Comparison of ENCODE assay signal across 7 cellular contexts in the genomic region with DNA sequence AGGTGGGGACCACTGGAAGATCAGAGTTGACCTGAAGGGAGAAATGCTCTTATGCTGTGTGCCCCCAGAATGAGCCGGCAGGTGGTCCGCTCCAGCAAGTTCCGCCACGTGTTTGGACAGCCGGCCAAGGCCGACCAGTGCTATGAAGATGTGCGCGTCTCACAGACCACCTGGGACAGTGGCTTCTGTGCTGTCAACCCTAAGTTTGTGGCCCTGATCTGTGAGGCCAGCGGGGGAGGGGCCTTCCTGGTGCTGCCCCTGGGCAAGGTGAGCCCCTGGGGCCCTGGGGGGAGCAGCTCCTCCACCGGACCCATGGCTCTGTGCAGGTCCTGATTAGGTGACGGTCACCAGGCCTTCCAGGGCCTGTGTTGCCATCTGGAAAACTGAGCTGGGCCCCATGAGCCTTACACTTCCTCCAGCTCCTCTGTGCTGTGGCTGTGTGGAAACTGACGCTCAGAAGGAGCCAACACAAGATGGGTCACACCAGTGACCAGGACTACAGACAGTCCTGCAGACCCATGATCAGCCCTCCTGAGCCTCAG. TPM values are rescaled to one million over a fixed set of nuclear protein-coding genes. Genes with fewer than 3 reads are reported as not detected.
DNase-seq lines count a peak whose midpoint lies in the region; ATAC-seq, FAIRE-seq and TF ChIP-seq lines count a peak whose summit lies in the region.

No MANE protein-coding gene starts in this region.

- H4K20me1 ChIP-seq in HCT116 (ENCODE audit: insufficient read depth) = no peaks in the 10 kb centered on the region

- H3K27ac ChIP-seq in HCT116 (ENCODE audit: low read depth, low read length) (peak overlapping the region; percentile 2; the same call in 1 of the 2 replicates), kidney (ENCODE audit: low read depth in 2 of 2, low read length in 2 of 2) (peak overlapping the region in 1 of 2 donors; percentile 32), stomach (peak overlapping the region; percentile 43 to 90 (median 85))

- no peaks in the 10 kb centered on the region for H3K36me3 ChIP-seq in HCT116 (ENCODE audit: control insufficient read depth in 1 of 2, insufficient read depth in 2 of 2, low read length in 2 of 2)
- H3K36me3 ChIP-seq in kidney (ENCODE audit: control insufficient read depth in 1 of 2, insufficient read depth in 2 of 2, low read length in 2 of 2) = no peaks in the 10 kb centered on the region
- peaks cover 0 to 10% (median 8%) of the 10 kb centered on the region in 4 donors for H3K36me3 ChIP-seq in stomach

- CTCF ChIA-PET in HCT116 (lab: Charles Lee) = no interaction called here

- H3K79me2 ChIP-seq in HCT116 (ENCODE audit: insufficient read depth, low read length) = no peaks in the 10 kb centered on the region

- no peak for ATAC-seq in HCT116
- ATAC-seq in GM18861 (IDR thresholded peaks at IDR 0.05; ENCODE audit: unreplicated experiment) = no peak
- ATAC-seq in esophagus mucosa = no peak

- no peak overlapping the region for H2AFZ ChIP-seq in HCT116 (ENCODE audit: low read depth, low read length, poor library complexity, severe bottlenecking)

- POLR2A ChIA-PET in HCT116 (lab: Charles Lee) = no interaction called here

- 69 to 89% (median 80%) methylated on average over 5 to 12 of the region's 12 CpGs for WGBS in stomach, 5 donors

- no peaks in the 10 kb centered on the region for H3K9me2 ChIP-seq in HCT116 (ENCODE audit: insufficient read depth)

- FAIRE-seq in kidney (lab: Jason Lieb, UNC) = no peak

- BruUV-seq in HCT116 (replicated peaks; lab: Mats Ljungman, UMichigan) = no TSS peak

- no peak for DNase-seq in HCT116 (ENCODE audit: low read depth, low spot score)
- peak; percentile 16 for DNase-seq in activated CD4-positive, alpha-beta T cell treated with anti-CD3 and anti-CD28 coated beads for 1 hour
- DNase-seq in kidney = peak; percentile 77
- DNase-seq in stomach = no peak
- DNase-seq in NCI-H2107 (lab: John Stamatoyannopoulos, UW) = no peak

- no peak for TF ChIP-seq POLR2A in HCT116 (IDR thresholded peaks at IDR 0.05; ENCODE audit: borderline replicate concordance, extremely low read depth, insufficient read depth, insufficient read length)
- no peak for TF ChIP-seq POLR2A in stomach (IDR thresholded peaks at IDR 0.05)

- intact Hi-C loops in HCT116 (cut with micrococcal nuclease) (no loop called here), kidney (cut with DNase I) (no loop called here), stomach (cut with DNase I; ENCODE audit: low total_unique reads) (no loop called here)

- no peak for TF ChIP-seq RAD21 in HCT116 (IDR thresholded peaks at IDR 0.05; ENCODE audit: low read depth)

- TF ChIP-seq CTCF in HCT116 (IDR thresholded peaks at IDR 0.05 in 2 of 3, conservative IDR thresholded peaks at IDR 0.05 in 1 of 3; ENCODE audit: borderline replicate concordance in 1 of 3, insufficient read depth in 1 of 3, low read depth in 2 of 3, low read length in 2 of 3) (no peak), kidney (IDR thresholded peaks at IDR 0.05; ENCODE audit: borderline replicate concordance, extremely low read depth, insufficient read depth) (no peak), stomach (IDR thresholded peaks at IDR 0.05) (no peak)

- no peak overlapping the region for H3K4me3 ChIP-seq in HCT116 (replicated peaks in 1 of 2; ENCODE audit: low read depth in 1 of 2, low read length in 2 of 2)
- peak overlapping the region in 1 of 2 donors; percentile 9 for H3K4me3 ChIP-seq in kidney (ENCODE audit: low read length in 2 of 2)
- peak overlapping the region; percentile 54 to 65 (median 58) for H3K4me3 ChIP-seq in stomach

- H3K9me3 ChIP-seq in HCT116 (ENCODE audit: control insufficient read depth in 1 of 2, insufficient read depth in 1 of 2, low read depth in 1 of 2, low read length in 2 of 2) (no peaks in the 10 kb centered on the region), kidney (ENCODE audit: control insufficient read depth in 1 of 2, low read length in 2 of 2) (no peaks in the 10 kb centered on the region), stomach (no peaks in the 10 kb centered on the region)

- no peak for TF ChIP-seq EP300 in stomach (IDR thresholded peaks at IDR 0.05)

- H3K9ac ChIP-seq in HCT116 (ENCODE audit: low read length) (no peak overlapping the region), kidney (ENCODE audit: low read length in 2 of 2) (no peak overlapping the region)

- H3K27me3 ChIP-seq in HCT116 (ENCODE audit: insufficient read depth, low read length) (no peaks in the 10 kb centered on the region), stomach (no peaks in the 10 kb centered on the region)

- H3K4me1 ChIP-seq in HCT116 (ENCODE audit: control insufficient read depth in 1 of 2, insufficient read depth in 2 of 2, low read length in 2 of 2) (peaks cover 5 to 19% of the 10 kb centered on the region in 2 experiments; a peak in 3 of 4 replicates), kidney (ENCODE audit: control insufficient read depth in 1 of 2, insufficient read depth in 1 of 2, low read depth in 1 of 2, low read length in 2 of 2) (peaks cover 0 to 2% of the 10 kb centered on the region in 2 donors), stomach (peaks cover 7 to 41% (median 28%) of the 10 kb centered on the region in 4 donors)

- RAD21 ChIA-PET in HCT116 (lab: Charles Lee; ENCODE audit: low non-redundant PET in 1 of 2, low total read pairs in 2 of 2, uncharacterized antibody in 2 of 2, unreplicated experiment in 2 of 2) = no interaction called here

- H3K4me2 ChIP-seq in HCT116 (ENCODE audit: low read length) = no peak overlapping the region

TF ChIP-seq in HCT116, 20 proteins besides CTCF, POLR2A, EP300 and RAD21:
- TF ChIP-seq SP1 (IDR thresholded peaks at IDR 0.05; ENCODE audit: low read depth) (no peak), FOSL1 (IDR thresholded peaks at IDR 0.05; ENCODE audit: low read depth) (no peak), EGR1 (IDR thresholded peaks at IDR 0.05; ENCODE audit: low read depth) (no peak), YY1 (IDR thresholded peaks at IDR 0.05; ENCODE audit: extremely low read depth, insufficient replicate concordance, low read depth, low read length) (no peak), ZNF274 (IDR thresholded peaks at IDR 0.05; ENCODE audit: low read depth, low read length) (no peak), ELF1 (IDR thresholded peaks at IDR 0.05; ENCODE audit: borderline replicate concordance, low read depth) (no peak), POLR2AphosphoS5 (IDR thresholded peaks at IDR 0.05; ENCODE audit: low read depth, low read length) (no peak), SIN3A (IDR thresholded peaks at IDR 0.05; ENCODE audit: low read depth) (no peak), ZFX (IDR thresholded peaks at IDR 0.05) (no peak), SRF (IDR thresholded peaks at IDR 0.05; ENCODE audit: low read depth) (no peak), EZH2 (IDR thresholded peaks at IDR 0.05) (no peak), CEBPB (IDR thresholded peaks at IDR 0.05; ENCODE audit: low read depth) (no peak)
- TF ChIP-seq, protein P1, sequence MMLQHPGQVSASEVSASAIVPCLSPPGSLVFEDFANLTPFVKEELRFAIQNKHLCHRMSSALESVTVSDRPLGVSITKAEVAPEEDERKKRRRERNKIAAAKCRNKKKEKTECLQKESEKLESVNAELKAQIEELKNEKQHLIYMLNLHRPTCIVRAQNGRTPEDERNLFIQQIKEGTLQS (IDR thresholded peaks at IDR 0.05) = no peak
- TF ChIP-seq, protein P2, sequence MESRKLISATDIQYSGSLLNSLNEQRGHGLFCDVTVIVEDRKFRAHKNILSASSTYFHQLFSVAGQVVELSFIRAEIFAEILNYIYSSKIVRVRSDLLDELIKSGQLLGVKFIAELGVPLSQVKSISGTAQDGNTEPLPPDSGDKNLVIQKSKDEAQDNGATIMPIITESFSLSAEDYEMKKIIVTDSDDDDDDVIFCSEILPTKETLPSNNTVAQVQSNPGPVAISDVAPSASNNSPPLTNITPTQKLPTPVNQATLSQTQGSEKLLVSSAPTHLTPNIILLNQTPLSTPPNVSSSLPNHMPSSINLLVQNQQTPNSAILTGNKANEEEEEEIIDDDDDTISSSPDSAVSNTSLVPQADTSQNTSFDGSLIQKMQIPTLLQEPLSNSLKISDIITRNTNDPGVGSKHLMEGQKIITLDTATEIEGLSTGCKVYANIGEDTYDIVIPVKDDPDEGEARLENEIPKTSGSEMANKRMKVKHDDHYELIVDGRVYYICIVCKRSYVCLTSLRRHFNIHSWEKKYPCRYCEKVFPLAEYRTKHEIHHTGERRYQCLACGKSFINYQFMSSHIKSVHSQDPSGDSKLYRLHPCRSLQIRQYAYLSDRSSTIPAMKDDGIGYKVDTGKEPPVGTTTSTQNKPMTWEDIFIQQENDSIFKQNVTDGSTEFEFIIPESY (IDR thresholded peaks at IDR 0.05; ENCODE audit: extremely low read depth, insufficient replicate concordance, low read length) = no peak

RNA-seq across cellular contexts. Expression of a gene that starts 1.8 kb away (rescaled TPM):
- total RNA-seq in HCT116 (2021; ENCODE audit: unreplicated experiment) (7.0 TPM), kidney (69.3 TPM), stomach (10 to 100 TPM; 13.0 to 30.3 (median 18.7) TPM), esophagus mucosa (9.0 TPM)
- 2.7 and 3.7 TPM in 2 replicates for polyA plus RNA-seq in HCT116 (2012)
- polyA plus RNA-seq in kidney (ENCODE audit: insufficient read depth, low read depth, low replicate concordance) (8.0 TPM), stomach (10 to 100 TPM; 34.2 to 42.5 (median 37.3) TPM)

RNA-seq across cellular contexts. Expression of a gene that starts 8.3 kb away (rescaled TPM):
- total RNA-seq in HCT116 (2021; ENCODE audit: unreplicated experiment) (180 TPM), kidney (77.6 TPM), stomach (100 to 1,000 TPM in 2 of 5 donors, 10 to 100 TPM in 2, not detected in 1; 21.3 to 415 (median 168) TPM), esophagus mucosa (131 TPM)
- 255 and 280 TPM in 2 replicates for polyA plus RNA-seq in HCT116 (2012)
- polyA plus RNA-seq in kidney (ENCODE audit: insufficient read depth, low read depth, low replicate concordance) (177 TPM), stomach (100 to 1,000 TPM; 281 to 322 (median 321) TPM)

RNA-seq across cellular contexts. Expression of a gene that starts 8.5 kb away (rescaled TPM):
- 48.3 TPM for total RNA-seq in HCT116 (2021; ENCODE audit: unreplicated experiment)
- polyA plus RNA-seq in HCT116 (2012) = 63.9 and 72.2 TPM in 2 replicates
- total RNA-seq in kidney = 51.3 TPM
- polyA plus RNA-seq in kidney (ENCODE audit: insufficient read depth, low read depth, low replicate concordance) = 35.4 TPM
- 10 to 100 TPM in 3 of 5 donors, 1 to 10 TPM in 2; 2.3 to 86.9 (median 19.0) TPM for total RNA-seq in stomach
- polyA plus RNA-seq in stomach = 10 to 100 TPM; 80.8 to 86.0 (median 84.2) TPM
- 27.9 TPM for total RNA-seq in esophagus mucosa

RNA-seq across cellular contexts. Expression of a gene that starts 13.8 kb away (rescaled TPM):
- total RNA-seq in HCT116 (2021; ENCODE audit: unreplicated experiment) (23.5 TPM), kidney (19.8 TPM), stomach (100 to 1,000 TPM in 1 of 5 donors, 10 to 100 TPM in 3, 1 to 10 TPM in 1; 4.2 to 118 (median 63.6) TPM), esophagus mucosa (7.1 TPM)
- 16.6 and 17.6 TPM in 2 replicates for polyA plus RNA-seq in HCT116 (2012)
- polyA plus RNA-seq in kidney (ENCODE audit: insufficient read depth, low read depth, low replicate concordance) (31.3 TPM), stomach (10 to 100 TPM; 23.8 to 53.2 (median 42.2) TPM)

Comparison
In these comparisons a context has a peak if more than half of its experiments do, and no peak if none do; other contexts are left out.
1. DNase-seq: peak in activated CD4-positive, alpha-beta T cell treated with anti-CD3 and anti-CD28 coated beads for 1 hour (single experiment) and kidney (single experiment); none in HCT116 (single experiment), stomach (single experiment) and NCI-H2107 (single experiment).
2. H3K4me3 ChIP-seq: peak in stomach (4 of 4); none in HCT116 (0 of 2).